ENCODE assay signal across 8 cellular contexts in genomic region chr20:1225729-1226313, GRCh38. TPM values are rescaled to one million over a fixed set of nuclear protein-coding genes. Genes with fewer than 3 reads are reported as not detected.
A peak's percentile ranks its signal among the peaks of the same experiment; 100 is the strongest.
DNase-seq lines count a peak whose midpoint lies in the region; ATAC-seq lines count a peak whose summit lies in the region.

TSS of gene RAD21L1 (plus strand) at chr20:1226044. CDS start at chr20:1228454, 2,410 bp downstream.

- H3K4me3 ChIP-seq in right cardiac atrium (ENCODE audit: low read length) (peak within 1 kb of the TSS; percentile 67), urinary bladder (ENCODE audit: low read depth, low read length) (peak within 1 kb of the TSS; percentile 72)

- no peaks in the 10 kb centered on the region for H3K9me3 ChIP-seq in right cardiac atrium (ENCODE audit: control insufficient read depth, low read length)

- H3K4me1 ChIP-seq in right cardiac atrium (ENCODE audit: control insufficient read depth, insufficient read depth, low read length) (no peaks in the 10 kb centered on the region), urinary bladder (ENCODE audit: insufficient read depth) (no peaks in the 10 kb centered on the region)

- H3K27ac ChIP-seq in right cardiac atrium (ENCODE audit: low read length) = peak within 1 kb of the TSS; percentile 56
- no peak within 1 kb of the TSS for H3K27ac ChIP-seq in urinary bladder (ENCODE audit: low read depth)

- intact Hi-C loops in right cardiac atrium (cut with DNase I) = no loop called here

- 3% methylated on average over 66 of the region's 66 CpGs for WGBS in right cardiac atrium
- WGBS in urinary bladder = 2% methylated on average over 66 of the region's 66 CpGs

- H3K27me3 ChIP-seq in right cardiac atrium (ENCODE audit: control insufficient read depth, insufficient read depth) = no peaks in the 10 kb centered on the region

- DNase-seq in Caki2 (ENCODE audit: low read depth) = peak; percentile 63
- peak; percentile 90 for DNase-seq in HPDE6-E6E7 (ENCODE audit: extremely low spot score)
- peak; percentile 85 for DNase-seq in T-helper 9 cell
- peak in 54 of 58 donors; percentile 7 to 93 (median 72) for DNase-seq in anterior cingulate cortex (lab: John Stamatoyannopoulos, UW)
- DNase-seq in right cardiac atrium = peak; percentile 86 to 92 (median 86)
- DNase-seq in pulmonary artery endothelial cell (ENCODE audit: low read depth, low spot score) = peak; percentile 48
- DNase-seq in NCI-H1092 treated with DMSO at 0.1 percent for 48 hours (lab: John Stamatoyannopoulos, UW) = no peak

- H3K36me3 ChIP-seq in urinary bladder (ENCODE audit: insufficient read depth) = no peaks in the 10 kb centered on the region

- peak; percentile 94 to 95 for ATAC-seq in right cardiac atrium

- in situ Hi-C loops in Caki2 (cut with HindIII; ENCODE audit: low pct_unique_long_range_greater_than_20kb, low sequenced_read_pairs) = no loop called here

RNA-seq across cellular contexts. Expression of gene RAD21L1, which starts in this region (rescaled TPM):
- 0.57 and 0.67 TPM in 2 replicates for total RNA-seq in Caki2 (2014; rRNA removed; shearing (Covaris generic); ENCODE audit: low replicate concordance)
- total RNA-seq in right cardiac atrium = not detected
- not detected for polyA plus RNA-seq in right cardiac atrium
- 0.14 and 0.26 TPM in 2 replicates for total RNA-seq in pulmonary artery endothelial cell
- not detected for total RNA-seq in urinary bladder
- polyA plus RNA-seq in urinary bladder = not detected

Comparison
In these comparisons a context has a peak if more than half of its experiments do, and no peak if none do; other contexts are left out.
1. Peak in DNase-seq in Caki2; RNA of the gene not detected or under 1 TPM.
2. Peak in DNase-seq, ATAC-seq, H3K4me3 ChIP-seq and H3K27ac ChIP-seq in right cardiac atrium; RNA of the gene not detected or under 1 TPM.
3. Peak in DNase-seq in pulmonary artery endothelial cell; RNA of the gene not detected or under 1 TPM.